Comparison of ENCODE assay signal across 1 cellular context in the genomic region with DNA sequence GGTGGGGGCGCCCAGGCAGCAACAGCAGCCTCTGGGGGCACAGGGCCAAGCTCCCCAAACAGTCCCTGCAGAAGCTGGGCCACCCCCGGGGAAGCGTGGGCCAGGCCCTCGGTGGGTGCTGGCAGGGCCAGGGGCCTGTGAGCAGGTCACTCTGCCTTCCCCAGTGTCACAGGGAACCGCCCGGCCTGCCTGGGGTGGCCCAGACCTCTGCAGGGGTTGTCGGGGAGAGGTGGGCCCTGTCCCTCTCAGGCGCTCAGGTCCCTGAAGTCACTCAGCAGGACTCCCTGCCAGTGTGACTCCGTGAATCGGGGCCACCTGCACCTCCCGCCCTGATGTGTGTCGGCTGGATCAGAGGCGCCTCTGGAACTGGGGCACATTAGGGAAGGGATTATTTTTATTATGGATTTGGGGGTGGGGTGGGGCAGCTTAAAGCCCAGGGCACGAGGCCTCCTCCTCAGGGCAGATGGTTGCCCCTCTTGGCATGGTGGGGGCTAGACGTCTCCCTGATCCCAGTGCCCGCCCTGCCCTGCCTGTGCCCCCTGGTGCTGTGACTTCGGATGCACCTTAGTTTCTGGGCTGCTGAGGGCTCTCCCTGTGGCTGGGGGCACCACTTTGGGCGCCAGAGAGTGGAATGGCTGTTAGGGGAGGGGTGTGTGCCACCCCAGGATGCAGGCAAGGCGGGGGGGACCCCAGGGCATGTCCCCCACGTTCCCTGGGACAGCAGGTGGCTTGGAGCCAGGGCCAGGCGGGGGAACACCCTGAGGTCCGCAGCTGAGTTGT.
A peak's percentile ranks its signal among the peaks of the same experiment; 100 is the strongest.
TF ChIP-seq lines count a peak whose summit lies in the region.

No MANE protein-coding gene starts in this region.

TF ChIP-seq in K562, 482 proteins besides CTCF, POLR2A, EP300 and RAD21:
- TF ChIP-seq HMGN3 (IDR thresholded peaks at IDR 0.05; ENCODE audit: borderline replicate concordance, extremely low read depth, insufficient read length, low read depth, low read length) (peak; percentile 5), POLR2G (IDR thresholded peaks at IDR 0.05; ENCODE audit: low read depth, low read length) (peak; percentile 73), ZNF253 (CRISPR knock-in tag; conservative IDR thresholded peaks at IDR 0.05) (no peak), XRCC5 (IDR thresholded peaks at IDR 0.05; ENCODE audit: low read depth, low read length) (no peak)
- TF ChIP-seq, protein P1, sequence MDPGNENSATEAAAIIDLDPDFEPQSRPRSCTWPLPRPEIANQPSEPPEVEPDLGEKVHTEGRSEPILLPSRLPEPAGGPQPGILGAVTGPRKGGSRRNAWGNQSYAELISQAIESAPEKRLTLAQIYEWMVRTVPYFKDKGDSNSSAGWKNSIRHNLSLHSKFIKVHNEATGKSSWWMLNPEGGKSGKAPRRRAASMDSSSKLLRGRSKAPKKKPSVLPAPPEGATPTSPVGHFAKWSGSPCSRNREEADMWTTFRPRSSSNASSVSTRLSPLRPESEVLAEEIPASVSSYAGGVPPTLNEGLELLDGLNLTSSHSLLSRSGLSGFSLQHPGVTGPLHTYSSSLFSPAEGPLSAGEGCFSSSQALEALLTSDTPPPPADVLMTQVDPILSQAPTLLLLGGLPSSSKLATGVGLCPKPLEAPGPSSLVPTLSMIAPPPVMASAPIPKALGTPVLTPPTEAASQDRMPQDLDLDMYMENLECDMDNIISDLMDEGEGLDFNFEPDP (CRISPR knock-in tag; IDR thresholded peaks at IDR 0.05), result no peak
- TF ChIP-seq, protein P2, sequence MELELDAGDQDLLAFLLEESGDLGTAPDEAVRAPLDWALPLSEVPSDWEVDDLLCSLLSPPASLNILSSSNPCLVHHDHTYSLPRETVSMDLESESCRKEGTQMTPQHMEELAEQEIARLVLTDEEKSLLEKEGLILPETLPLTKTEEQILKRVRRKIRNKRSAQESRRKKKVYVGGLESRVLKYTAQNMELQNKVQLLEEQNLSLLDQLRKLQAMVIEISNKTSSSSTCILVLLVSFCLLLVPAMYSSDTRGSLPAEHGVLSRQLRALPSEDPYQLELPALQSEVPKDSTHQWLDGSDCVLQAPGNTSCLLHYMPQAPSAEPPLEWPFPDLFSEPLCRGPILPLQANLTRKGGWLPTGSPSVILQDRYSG (tag; conservative IDR thresholded peaks at IDR 0.05; ENCODE audit: low read depth), result no peak
